14 cellular contexts compared by ENCODE assay signal in genomic region chr7:153886121-153886505, GRCh38.
DNase-seq lines count a peak whose midpoint lies in the region; ATAC-seq and TF ChIP-seq lines count a peak whose summit lies in the region.
"Had no signal": no experiment of that assay in that cellular context is flagged by ENCODE, and none has a peak within 500 bp of the region (broad histone marks: within the 10 kb centered on the region; RNA-seq: fewer than 3 reads in every experiment).

No MANE protein-coding gene starts in this region.

- DNase-seq in NCI-H2081 (lab: John Stamatoyannopoulos, UW) = peak; percentile 30 to 76
- no peak for DNase-seq in NCI-H2081 treated with DMSO at 0.1 percent for 48 hours (lab: John Stamatoyannopoulos, UW)
- DNase-seq in cerebellum (ENCODE audit: low spot score) = peak; percentile 34
- no peak for DNase-seq in foreskin melanocyte
- no peak for DNase-seq in NCI-H1436 (lab: John Stamatoyannopoulos, UW)
- DNase-seq in Calu3 = no peak
- DNase-seq: 8988T; activated CD4-positive, CD25-positive, alpha-beta regulatory T cell; effector memory CD8-positive, alpha-beta T cell; NCI-H1436 treated with DMSO at 0.1 percent for 48 hours; NCI-H510A; stimulated activated CD4-positive, alpha-beta T cell treated with anti-CD3 and anti-CD28 coated beads, Interleukin-2, amount 100 ng/mL, for 48 hours had no signal

- peaks cover 43% of the 10 kb centered on the region for H3K9me3 Mint-ChIP-seq in nephron
- H3K9me3 Mint-ChIP-seq in Calu3 (ENCODE audit: low read depth, unreplicated experiment) = peaks cover 12% of the 10 kb centered on the region

- intact Hi-C loops in Calu3 (cut with micrococcal nuclease; ENCODE audit: unreplicated experiment) = no loop called here

- no TSS peak for BruUV-seq in Calu3 (replicated peaks; lab: Mats Ljungman, UMichigan)

- H3K36me3 Mint-ChIP-seq in nephron (ENCODE audit: low read depth) (peaks cover 3% of the 10 kb centered on the region), Calu3 (ENCODE audit: insufficient read depth, unreplicated experiment) (no peaks in the 10 kb centered on the region)

- ATAC-seq in GM19452 (IDR thresholded peaks at IDR 0.05; ENCODE audit: unreplicated experiment) = no peak
- ATAC-seq: effector memory CD8-positive, alpha-beta T cell had no signal

- no peak for TF ChIP-seq CTCF in nephron (IDR thresholded peaks at IDR 0.05; ENCODE audit: unreplicated experiment in 3 of 3)
- no peak for TF ChIP-seq CTCF in Calu3 (IDR thresholded peaks at IDR 0.05; ENCODE audit: unreplicated experiment)

- no peaks in the 10 kb centered on the region for H3K4me1 Mint-ChIP-seq in nephron
- no peaks in the 10 kb centered on the region for H3K4me1 Mint-ChIP-seq in Calu3 (ENCODE audit: low read depth, unreplicated experiment)

- H3K27ac Mint-ChIP-seq in nephron (no peak overlapping the region), Calu3 (ENCODE audit: unreplicated experiment) (no peak overlapping the region)
- H3K27ac Mint-ChIP-seq: effector memory CD8-positive, alpha-beta T cell had no signal

- CTCF ChIA-PET in Calu3 (lab: Charles Lee) = no interaction called here

- peak overlapping the region; percentile 76 to 77 (median 77) for H3K4me3 Mint-ChIP-seq in nephron
- H3K4me3 Mint-ChIP-seq in Calu3 (ENCODE audit: low read depth, unreplicated experiment) = no peak overlapping the region
- H3K4me3 Mint-ChIP-seq: effector memory CD8-positive, alpha-beta T cell had no signal

- H3K27me3 Mint-ChIP-seq in nephron (ENCODE audit: low read depth) = peaks cover 39% of the 10 kb centered on the region
- no peaks in the 10 kb centered on the region for H3K27me3 Mint-ChIP-seq in Calu3 (ENCODE audit: unreplicated experiment)

Comparison
In these comparisons a context has a peak if more than half of its experiments do, and no peak if none do; other contexts are left out.
1. DNase-seq: peak in NCI-H2081 (2 of 2) and cerebellum (single experiment); none in NCI-H2081 treated with DMSO at 0.1 percent for 48 hours (single experiment), foreskin melanocyte (single experiment), NCI-H1436 (single experiment) and Calu3 (single experiment).